ENCODE assay signal across 8 cellular contexts in genomic region chr16:19167710-19168172, GRCh38. TPM values are rescaled to one million over a fixed set of nuclear protein-coding genes. Genes with fewer than 3 reads are reported as not detected.
DNase-seq lines count a peak whose midpoint lies in the region; ATAC-seq and TF ChIP-seq lines count a peak whose summit lies in the region.

No MANE protein-coding gene starts in this region.

- H4K91ac ChIP-seq in neuronal stem cell (ENCODE audit: low read depth, low read length, poor library complexity) = no peak overlapping the region

- H3K79me1 ChIP-seq in neuronal stem cell (ENCODE audit: low read depth, low read length) = peaks cover 2% of the 10 kb centered on the region

- peak overlapping the region; percentile 97 for H3K18ac ChIP-seq in neuronal stem cell (ENCODE audit: low read length)

- peak overlapping the region; percentile 93 for H3K9ac ChIP-seq in neuronal stem cell (ENCODE audit: low read depth, low read length, poor library complexity)

- no CpG with 5 or more reads among the region's 45 CpGs for WGBS in neuronal stem cell (ENCODE audit: extremely low coverage in 2 of 2, insufficient read length in 2 of 2, insufficient replicate concordance in 1 of 2), 2 donors

- H2BK120ac ChIP-seq in neuronal stem cell (ENCODE audit: low read depth, low read length) = peak overlapping the region; percentile 76

- H2BK12ac ChIP-seq in neuronal stem cell (ENCODE audit: low read length) = peak overlapping the region; percentile 99

- H2BK15ac ChIP-seq in neuronal stem cell (ENCODE audit: low read length) = no peak overlapping the region

- peak; percentile 65 to 84 for TF ChIP-seq CTCF in GM23338 (conservative IDR thresholded peaks at IDR 0.05; ENCODE audit: low read depth in 2 of 2)
- TF ChIP-seq CTCF in foreskin keratinocyte (conservative IDR thresholded peaks at IDR 0.05) = peak; percentile 82
- TF ChIP-seq CTCF in uterus (IDR thresholded peaks at IDR 0.05) = peak; percentile 35 to 82 (median 56)

- no peak overlapping the region for H2BK5ac ChIP-seq in neuronal stem cell (ENCODE audit: low read length)

- intact Hi-C loops in uterus (cut with DNase I; ENCODE audit: low total_unique reads) = no loop called here

- no peaks in the 10 kb centered on the region for H4K20me1 ChIP-seq in GM23338 (replicated peaks; ENCODE audit: insufficient read depth)

- H4K8ac ChIP-seq in neuronal stem cell (ENCODE audit: low read depth, low read length) = no peak overlapping the region

- no peak overlapping the region for H3K27ac ChIP-seq in GM23338 (ENCODE audit: low read depth)
- H3K27ac ChIP-seq in foreskin keratinocyte = no peak overlapping the region
- H3K27ac ChIP-seq in neuronal stem cell (replicated peaks; ENCODE audit: low read length) = no peak overlapping the region
- H3K27ac ChIP-seq in uterus = no peak overlapping the region

- H3K36me3 Mint-ChIP-seq in GM23338 (ENCODE audit: low read depth) = no peaks in the 10 kb centered on the region; the same call in 2 of the 3 replicates
- no peaks in the 10 kb centered on the region for H3K36me3 Mint-ChIP-seq in activated CD8-positive, alpha-beta memory T cell treated with anti-CD3 and anti-CD28 coated beads, Interleukin-2, amount 10 ng/mL, durations not matched to agents 7 days and 5 days

- peak overlapping the region; percentile 22 for H2AK5ac ChIP-seq in neuronal stem cell (ENCODE audit: low read depth, low read length)

- no peak overlapping the region for H3K14ac ChIP-seq in neuronal stem cell (ENCODE audit: low read length)

- no peaks in the 10 kb centered on the region for H3F3A ChIP-seq in GM23338 (replicated peaks; ENCODE audit: low read depth)

- peak overlapping the region; percentile 20 for H3K23ac ChIP-seq in neuronal stem cell (ENCODE audit: low read depth, low read length, poor library complexity)

- H3K27ac Mint-ChIP-seq in GM23338 = no peak overlapping the region
- no peak overlapping the region for H3K27ac Mint-ChIP-seq in activated CD8-positive, alpha-beta memory T cell treated with anti-CD3 and anti-CD28 coated beads, Interleukin-2, amount 10 ng/mL, durations not matched to agents 7 days and 5 days

- H2AFZ ChIP-seq in GM23338 = peak overlapping the region; percentile 96
- peak overlapping the region; percentile 95 for H2AFZ ChIP-seq in neuronal stem cell (ENCODE audit: low read length)

- H3K4me3 Mint-ChIP-seq in GM23338 = peak overlapping the region; percentile 72
- no peak overlapping the region for H3K4me3 Mint-ChIP-seq in activated CD8-positive, alpha-beta memory T cell treated with anti-CD3 and anti-CD28 coated beads, Interleukin-2, amount 10 ng/mL, durations not matched to agents 7 days and 5 days

- no peaks in the 10 kb centered on the region for H3K79me2 ChIP-seq in GM23338 (replicated peaks; ENCODE audit: insufficient read depth)

- CTCF ChIA-PET in activated CD8-positive, alpha-beta memory T cell treated with anti-CD3 and anti-CD28 coated beads, Interleukin-2, amount 10 ng/mL, durations not matched to agents 7 days and 5 days (lab: Charles Lee) = no interaction called here

- H3K4me2 ChIP-seq in GM23338 = peak overlapping the region; percentile 87
- peak overlapping the region; percentile 87 for H3K4me2 ChIP-seq in neuronal stem cell (ENCODE audit: insufficient read depth, low read length, poor library complexity, severe bottlenecking)

- peaks cover 23% of the 10 kb centered on the region for H3K27me3 ChIP-seq in GM23338 (ENCODE audit: insufficient read depth)
- peaks cover 54% of the 10 kb centered on the region for H3K27me3 ChIP-seq in foreskin keratinocyte
- H3K27me3 ChIP-seq in neuronal stem cell (ENCODE audit: control insufficient read depth in 3 of 3, insufficient read depth in 3 of 3, low read depth in 1 of 3, low read length in 3 of 3) = peaks cover 0 to 59% (median 14%) of the 10 kb centered on the region in 3 experiments
- H3K27me3 ChIP-seq in uterus = peaks cover 0 to 7% of the 10 kb centered on the region in 2 donors

- H3K4me1 Mint-ChIP-seq in GM23338 = peaks cover 3% of the 10 kb centered on the region; the same call in 2 of the 3 replicates
- peaks cover 3% of the 10 kb centered on the region for H3K4me1 Mint-ChIP-seq in activated CD8-positive, alpha-beta memory T cell treated with anti-CD3 and anti-CD28 coated beads, Interleukin-2, amount 10 ng/mL, durations not matched to agents 7 days and 5 days

- ATAC-seq in GM23338 (peak; percentile 91), foreskin keratinocyte (peak; percentile 87), GM18511 (IDR thresholded peaks at IDR 0.05; ENCODE audit: unreplicated experiment) (no peak)
- peak; percentile 90 for ATAC-seq in activated CD8-positive, alpha-beta memory T cell treated with anti-CD3 and anti-CD28 coated beads, Interleukin-2, amount 10 ng/mL, durations not matched to agents 7 days and 5 days

- H3K4ac ChIP-seq in neuronal stem cell (ENCODE audit: low read length) = no peak overlapping the region

- DNase-seq in D341Med (ENCODE audit: low spot score) = peak; percentile 87
- DNase-seq in GM23338 (ENCODE audit: low spot score) = peak; percentile 89
- peak; percentile 47 for DNase-seq in NCI-H2107 (lab: John Stamatoyannopoulos, UW)
- DNase-seq in activated CD8-positive, alpha-beta memory T cell treated with anti-CD3 and anti-CD28 coated beads, Interleukin-2, amount 10 ng/mL, durations not matched to agents 7 days and 5 days = peak; percentile 49
- no peak for DNase-seq in foreskin keratinocyte
- peak; percentile 83 for DNase-seq in neuronal stem cell (ENCODE audit: low spot score)
- peak; percentile 25 to 47 for DNase-seq in uterus

- TF ChIP-seq POLR2A in uterus (IDR thresholded peaks at IDR 0.05) = peak in 1 of 2 donors; percentile 11

- H3K36me3 ChIP-seq in GM23338 (ENCODE audit: insufficient read depth) (no peaks in the 10 kb centered on the region), neuronal stem cell (replicated peaks in 1 of 2; ENCODE audit: control insufficient read depth in 2 of 2, insufficient read depth in 2 of 2, low read length in 2 of 2) (no peaks in the 10 kb centered on the region), uterus (no peaks in the 10 kb centered on the region)

- H3K9me3 ChIP-seq in neuronal stem cell (replicated peaks in 1 of 2; ENCODE audit: control insufficient read depth in 2 of 2, insufficient read depth in 1 of 2, low read depth in 1 of 2, low read length in 2 of 2) (peaks cover 0 to 5% of the 10 kb centered on the region in 2 donors), uterus (no peaks in the 10 kb centered on the region)

- H3K9me3 Mint-ChIP-seq in GM23338 = peaks cover 4% of the 10 kb centered on the region; the same call in 2 of the 3 replicates
- H3K9me3 Mint-ChIP-seq in activated CD8-positive, alpha-beta memory T cell treated with anti-CD3 and anti-CD28 coated beads, Interleukin-2, amount 10 ng/mL, durations not matched to agents 7 days and 5 days (ENCODE audit: low read depth) = peaks cover 4% of the 10 kb centered on the region

- H3K4me1 ChIP-seq in GM23338 (ENCODE audit: insufficient read depth) (no peaks in the 10 kb centered on the region), foreskin keratinocyte (no peaks in the 10 kb centered on the region), neuronal stem cell (ENCODE audit: control insufficient read depth in 2 of 2, insufficient read depth in 1 of 2, low read depth in 1 of 2, low read length in 2 of 2) (peaks cover 4 to 5% of the 10 kb centered on the region in 2 donors), uterus (peaks cover 0 to 12% of the 10 kb centered on the region in 2 donors)

- peak overlapping the region; percentile 89 for H3K4me3 ChIP-seq in GM23338
- peak overlapping the region; percentile 45 to 93 for H3K4me3 ChIP-seq in neuronal stem cell (ENCODE audit: low read length in 2 of 2)
- H3K4me3 ChIP-seq in uterus = peak overlapping the region; percentile 21 to 31

- peaks cover 16% of the 10 kb centered on the region for H3K27me3 Mint-ChIP-seq in GM23338 (ENCODE audit: insufficient read depth, low read depth, poor library complexity)
- H3K27me3 Mint-ChIP-seq in activated CD8-positive, alpha-beta memory T cell treated with anti-CD3 and anti-CD28 coated beads, Interleukin-2, amount 10 ng/mL, durations not matched to agents 7 days and 5 days = peaks cover 40% of the 10 kb centered on the region

- H3K9me2 ChIP-seq in GM23338 (ENCODE audit: insufficient read depth) = no peaks in the 10 kb centered on the region

TF ChIP-seq in GM23338, 12 proteins besides CTCF, POLR2A, EP300 and RAD21 (continues in another document):
- TF ChIP-seq ETS1 (IDR thresholded peaks at IDR 0.05) (no peak), ZNF331 (CRISPR knock-in tag; IDR thresholded peaks at IDR 0.05; ENCODE audit: low read depth) (no peak), EZH2 (IDR thresholded peaks at IDR 0.05; ENCODE audit: low read depth, unreplicated experiment) (no peak), POLR2AphosphoS5 (IDR thresholded peaks at IDR 0.05; ENCODE audit: low read depth) (no peak)

RNA-seq across cellular contexts. Expression of gene SYT17, which starts 0.3 kb away (rescaled TPM):
- total RNA-seq in GM23338 (2014; rRNA removed; shearing (Covaris generic)) = 6.9 and 9.5 TPM in 2 replicates
- polyA plus RNA-seq in GM23338 (2016; fragmentation: Nextera tagmentation; extraction: Ambion mirVana) (5.3 and 6.1 TPM in 2 replicates), foreskin keratinocyte (0.08 and 0.22 TPM in 2 replicates)
- not detected for total RNA-seq in activated CD8-positive, alpha-beta memory T cell treated with anti-CD3 and anti-CD28 coated beads, Interleukin-2, amount 10 ng/mL, durations not matched to agents 7 days and 5 days
- total RNA-seq in foreskin keratinocyte (0.14 and 0.20 TPM in 2 replicates), uterus (1 to 10 TPM in 3 of 4 donors, under 1 TPM in 1; 0.29 to 4.4 (median 2.2) TPM)
- polyA plus RNA-seq in neuronal stem cell (2013, experiment 1 of 2) = 19.4 TPM
- polyA plus RNA-seq in neuronal stem cell (2013, experiment 2 of 2) = 21.3 TPM

RNA-seq across cellular contexts. Expression of gene ITPRIPL2, which starts 54.0 kb away (rescaled TPM):
- 5.7 and 8.3 TPM in 2 replicates for total RNA-seq in GM23338 (2014; rRNA removed; shearing (Covaris generic))
- 0.94 TPM in 2 replicates for polyA plus RNA-seq in GM23338 (2016; fragmentation: Nextera tagmentation; extraction: Ambion mirVana)
- total RNA-seq in activated CD8-positive, alpha-beta memory T cell treated with anti-CD3 and anti-CD28 coated beads, Interleukin-2, amount 10 ng/mL, durations not matched to agents 7 days and 5 days = 10 to 100 TPM in 1 of 2 experiments, 1 to 10 TPM in 1; 7.1 to 16.7 TPM
- total RNA-seq in foreskin keratinocyte = 15.2 and 18.1 TPM in 2 replicates
- 3.3 and 3.5 TPM in 2 replicates for polyA plus RNA-seq in foreskin keratinocyte
- polyA plus RNA-seq in neuronal stem cell (2013, experiment 1 of 2) = 3.2 TPM
- polyA plus RNA-seq in neuronal stem cell (2013, experiment 2 of 2) = 3.5 TPM
- 10 to 100 TPM; 17.9 to 74.1 (median 43.7) TPM for total RNA-seq in uterus

Comparison
In these comparisons a context has a peak if more than half of its experiments do, and no peak if none do; other contexts are left out.
1. DNase-seq: peak in D341Med (single experiment), GM23338 (single experiment), NCI-H2107 (single experiment), activated CD8-positive, alpha-beta memory T cell treated with anti-CD3 and anti-CD28 coated beads, Interleukin-2, amount 10 ng/mL, durations not matched to agents 7 days and 5 days (single experiment), neuronal stem cell (single experiment) and uterus (2 of 2); none in foreskin keratinocyte (0 of 2).
2. H3K4me3 ChIP-seq: peak in every context shown above with its lines; median percentile 89 in GM23338; 69 in neuronal stem cell; 26 in uterus.
3. Peak in every context shown above with its lines, with median percentiles within 50 percentile points of each other: CTCF ChIP-seq.